ENCODE assay signal across 8 cellular contexts in genomic region chr4:86544313-86544966, GRCh38. TPM values are rescaled to one million over a fixed set of nuclear protein-coding genes. Genes with fewer than 3 reads are reported as not detected.
DNase-seq lines count a peak whose midpoint lies in the region; ATAC-seq and TF ChIP-seq lines count a peak whose summit lies in the region.
"Had no signal": no experiment of that assay in that cellular context is flagged by ENCODE, and none has a peak within 500 bp of the region (broad histone marks: within the 10 kb centered on the region; RNA-seq: fewer than 3 reads in every experiment).

No MANE protein-coding gene starts in this region.

- H3K27me3 ChIP-seq in endodermal cell (ENCODE audit: control insufficient read depth, insufficient read depth, low read length, poor library complexity, severe bottlenecking): no peaks in the 10 kb centered on the region
- H3K27me3 ChIP-seq: cardiac muscle cell had no signal

- H3K9me3 Mint-ChIP-seq in endodermal cell: peaks cover 21% of the 10 kb centered on the region

- no peaks in the 10 kb centered on the region for H3K36me3 ChIP-seq in endodermal cell (ENCODE audit: control insufficient read depth, insufficient read depth, low read length)
- H3K36me3 ChIP-seq: cardiac muscle cell had no signal

- H3K27me3 Mint-ChIP-seq in endodermal cell (ENCODE audit: insufficient read depth): peaks cover 4% of the 10 kb centered on the region

- DNase-seq in endodermal cell: no peak
- no peak for DNase-seq in NCI-H2171 (lab: John Stamatoyannopoulos, UW)
- DNase-seq in inferior parietal cortex (ENCODE audit: extremely low spot score): no peak
- DNase-seq in activated naive CD4-positive, alpha-beta T cell treated with anti-CD3 and anti-CD28 coated beads, Interleukin-2, amount 50 U/mL, for 16 hours: no peak

- H3K4me1 ChIP-seq in endodermal cell (ENCODE audit: control insufficient read depth, insufficient read depth, low read length): peaks cover 16% of the 10 kb centered on the region

- H3K27ac ChIP-seq in endodermal cell (ENCODE audit: low read depth, low read length): peak overlapping the region; percentile 20
- H3K27ac ChIP-seq: cardiac muscle cell had no signal

- H3K36me3 Mint-ChIP-seq in endodermal cell (ENCODE audit: low read depth): peaks cover 8% of the 10 kb centered on the region

- 84% methylated on average over 2 of the region's 2 CpGs; no CpG with 5 or more reads in 1 of the 2 experiments for WGBS in endodermal cell (ENCODE audit: insufficient coverage in 1 of 2, insufficient read length in 1 of 2), 2 experiments

- no peaks in the 10 kb centered on the region for H3K9me3 ChIP-seq in endodermal cell (ENCODE audit: control insufficient read depth, low read length)

- H3K27ac Mint-ChIP-seq in endodermal cell: peak overlapping the region; percentile 91

- peaks cover 52% of the 10 kb centered on the region for H3K4me1 Mint-ChIP-seq in endodermal cell

- H3K9ac ChIP-seq in endodermal cell (ENCODE audit: extremely low read depth, low read length, poor library complexity, severe bottlenecking): peak overlapping the region; percentile 24

- H3K4me3 Mint-ChIP-seq in endodermal cell: no peak overlapping the region

- H3K4me3 ChIP-seq in endodermal cell (ENCODE audit: low read length): no peak overlapping the region
- H3K4me3 ChIP-seq: cardiac muscle cell had no signal

- TF ChIP-seq CTCF in endodermal cell (conservative IDR thresholded peaks at IDR 0.05): no peak

- ATAC-seq in GM18861 (IDR thresholded peaks at IDR 0.05; ENCODE audit: unreplicated experiment) (peak; percentile 82), GM21447 (IDR thresholded peaks at IDR 0.05; ENCODE audit: unreplicated experiment) (peak; percentile 88), HG03280 (IDR thresholded peaks at IDR 0.05; ENCODE audit: unreplicated experiment) (peak; percentile 87)

RNA-seq across cellular contexts. Expression of gene PTPN13, which starts 49.7 kb away (rescaled TPM):
- total RNA-seq in endodermal cell: 100 to 1,000 TPM; 130 to 238 TPM
- polyA plus RNA-seq in endodermal cell (2013, experiment 1 of 2): 66.8 TPM
- 65.2 TPM for polyA plus RNA-seq in endodermal cell (2013, experiment 2 of 2)
